ENCODE assay signal across 11 cellular contexts in the genomic region with DNA sequence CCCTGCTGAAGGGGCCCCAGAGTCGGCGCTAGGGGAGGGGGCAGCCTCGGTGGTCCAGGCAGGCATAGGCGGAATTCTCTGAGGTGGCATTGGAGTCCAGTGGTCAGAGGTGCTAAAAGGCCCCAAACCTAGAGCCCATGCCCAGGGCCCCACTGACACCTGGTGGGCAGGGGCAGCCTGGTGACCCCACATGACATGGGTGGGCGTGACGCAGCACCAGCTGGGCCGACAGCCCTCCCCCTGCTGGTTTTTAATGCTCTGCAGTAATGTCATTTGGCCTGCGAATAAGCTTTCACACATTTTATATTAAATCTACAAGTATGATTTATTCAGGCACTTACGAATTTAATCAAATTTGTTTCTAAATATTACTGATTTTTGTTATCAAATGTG. TPM values are rescaled to one million over a fixed set of nuclear protein-coding genes. Genes with fewer than 3 reads are reported as not detected.
A peak's percentile ranks its signal among the peaks of the same experiment; 100 is the strongest.
DNase-seq lines count a peak whose midpoint lies in the region; FAIRE-seq and TF ChIP-seq lines count a peak whose summit lies in the region.
"Had no signal": no experiment of that assay in that cellular context is flagged by ENCODE, and none has a peak within 500 bp of the region (broad histone marks: within the 10 kb centered on the region; RNA-seq: fewer than 3 reads in every experiment).

No MANE protein-coding gene starts in this region.

- no peaks in the 10 kb centered on the region for H3K27me3 ChIP-seq in stomach

- TF ChIP-seq CTCF in C4-2B (conservative IDR thresholded peaks at IDR 0.05): no peak
- no peak for TF ChIP-seq CTCF in nephron (IDR thresholded peaks at IDR 0.05; ENCODE audit: unreplicated experiment in 3 of 3)
- no peak for TF ChIP-seq CTCF in stomach (IDR thresholded peaks at IDR 0.05)
- no peak for TF ChIP-seq CTCF in kidney (IDR thresholded peaks at IDR 0.05; ENCODE audit: borderline replicate concordance, extremely low read depth, insufficient read depth)

- peaks cover 24% of the 10 kb centered on the region for H3K36me3 Mint-ChIP-seq in activated T-helper 2 cell treated with anti-CD3 and anti-CD28 coated beads, Interferon-gamma antibody, Interleukin-2, Interleukin-4, amounts not matched to agents 10 μg/mL and 5 μg/mL and 100 μg/mL, durations not matched to agents 14 hours and 24 hours and 36 hours (ENCODE audit: low read depth)
- peaks cover 1% of the 10 kb centered on the region for H3K36me3 Mint-ChIP-seq in nephron (ENCODE audit: low read depth)

- FAIRE-seq in kidney (lab: Jason Lieb, UNC): no peak

- H3K4me3 Mint-ChIP-seq in activated T-helper 2 cell treated with anti-CD3 and anti-CD28 coated beads, Interferon-gamma antibody, Interleukin-2, Interleukin-4, amounts not matched to agents 10 μg/mL and 5 μg/mL and 100 μg/mL, durations not matched to agents 14 hours and 24 hours and 36 hours (ENCODE audit: low read depth): peak overlapping the region; percentile 89
- H3K4me3 Mint-ChIP-seq in nephron: peak overlapping the region; percentile 96 to 97 (median 96)

- H3K4me1 ChIP-seq in stomach (peaks cover 23 to 54% (median 34%) of the 10 kb centered on the region in 4 donors), kidney (ENCODE audit: control insufficient read depth in 1 of 2, insufficient read depth in 1 of 2, low read depth in 1 of 2, low read length in 2 of 2) (peaks cover 3 to 10% of the 10 kb centered on the region in 2 donors)

- H3K9me3 ChIP-seq in stomach (no peaks in the 10 kb centered on the region), kidney (ENCODE audit: control insufficient read depth in 1 of 2, low read length in 2 of 2) (no peaks in the 10 kb centered on the region)
- H3K9me3 ChIP-seq: thoracic aorta had no signal

- no peaks in the 10 kb centered on the region for H3K27me3 Mint-ChIP-seq in activated T-helper 2 cell treated with anti-CD3 and anti-CD28 coated beads, Interferon-gamma antibody, Interleukin-2, Interleukin-4, amounts not matched to agents 10 μg/mL and 5 μg/mL and 100 μg/mL, durations not matched to agents 14 hours and 24 hours and 36 hours (ENCODE audit: low read depth)
- no peaks in the 10 kb centered on the region for H3K27me3 Mint-ChIP-seq in nephron (ENCODE audit: low read depth)

- peaks cover 22% of the 10 kb centered on the region for H3K4me1 Mint-ChIP-seq in activated T-helper 2 cell treated with anti-CD3 and anti-CD28 coated beads, Interferon-gamma antibody, Interleukin-2, Interleukin-4, amounts not matched to agents 10 μg/mL and 5 μg/mL and 100 μg/mL, durations not matched to agents 14 hours and 24 hours and 36 hours (ENCODE audit: low read depth)
- H3K4me1 Mint-ChIP-seq in nephron: peaks cover 22% of the 10 kb centered on the region

- 81 to 92% (median 88%) methylated on average over 9 of the region's 9 CpGs for WGBS in stomach, 5 donors

- H3K9me3 Mint-ChIP-seq in activated T-helper 2 cell treated with anti-CD3 and anti-CD28 coated beads, Interferon-gamma antibody, Interleukin-2, Interleukin-4, amounts not matched to agents 10 μg/mL and 5 μg/mL and 100 μg/mL, durations not matched to agents 14 hours and 24 hours and 36 hours: no peaks in the 10 kb centered on the region
- no peaks in the 10 kb centered on the region for H3K9me3 Mint-ChIP-seq in nephron

- H3K36me3 ChIP-seq in stomach: peaks cover 0 to 11% (median 0%) of the 10 kb centered on the region in 4 donors
- no peaks in the 10 kb centered on the region for H3K36me3 ChIP-seq in kidney (ENCODE audit: control insufficient read depth in 1 of 2, insufficient read depth in 2 of 2, low read length in 2 of 2)

- intact Hi-C loops in activated T-helper 2 cell treated with anti-CD3 and anti-CD28 coated beads, Interferon-gamma antibody, Interleukin-2, Interleukin-4, amounts not matched to agents 10 μg/mL and 5 μg/mL and 100 μg/mL, durations not matched to agents 14 hours and 24 hours and 36 hours (cut with micrococcal nuclease): no loop called here
- intact Hi-C loops in stomach (cut with DNase I; ENCODE audit: low total_unique reads) (no loop called here), kidney (cut with DNase I) (no loop called here)

- no peak overlapping the region for H3K9ac ChIP-seq in kidney (ENCODE audit: low read length in 2 of 2)

- peak; percentile 38 for DNase-seq in D341Med (ENCODE audit: low spot score)
- no peak for DNase-seq in activated T-helper 2 cell treated with anti-CD3 and anti-CD28 coated beads, Interferon-gamma antibody, Interleukin-2, Interleukin-4, amounts not matched to agents 10 μg/mL and 5 μg/mL and 100 μg/mL, durations not matched to agents 14 hours and 24 hours and 36 hours (ENCODE audit: low spot score)
- no peak for DNase-seq in stomach
- DNase-seq in kidney: no peak
- no peak for DNase-seq in NCI-H345 (lab: John Stamatoyannopoulos, UW)
- DNase-seq: effector CD4-positive, alpha-beta T cell; foreskin melanocyte; islet precursor cell had no signal

- no peak for TF ChIP-seq EP300 in stomach (IDR thresholded peaks at IDR 0.05)

- TF ChIP-seq POLR2A in stomach (IDR thresholded peaks at IDR 0.05): no peak

- H3K27ac Mint-ChIP-seq in activated T-helper 2 cell treated with anti-CD3 and anti-CD28 coated beads, Interferon-gamma antibody, Interleukin-2, Interleukin-4, amounts not matched to agents 10 μg/mL and 5 μg/mL and 100 μg/mL, durations not matched to agents 14 hours and 24 hours and 36 hours: no peak overlapping the region
- no peak overlapping the region for H3K27ac Mint-ChIP-seq in nephron

- peak overlapping the region; percentile 98; the same call in 1 of the 2 replicates for H3K27ac ChIP-seq in C4-2B
- H3K27ac ChIP-seq in stomach: no peak overlapping the region
- no peak overlapping the region for H3K27ac ChIP-seq in kidney (ENCODE audit: low read depth in 2 of 2, low read length in 2 of 2)

- H3K4me3 ChIP-seq in stomach (no peak overlapping the region), kidney (ENCODE audit: low read length in 2 of 2) (no peak overlapping the region)

RNA-seq across cellular contexts. Expression of gene RNPS1, which starts 2.1 kb away (rescaled TPM):
- total RNA-seq in activated T-helper 2 cell treated with anti-CD3 and anti-CD28 coated beads, Interferon-gamma antibody, Interleukin-2, Interleukin-4, amounts not matched to agents 10 μg/mL and 5 μg/mL and 100 μg/mL, durations not matched to agents 14 hours and 24 hours and 36 hours: 369 TPM in 2 replicates
- 100 to 1,000 TPM in 4 of 5 donors, 10 to 100 TPM in 1; 72.7 to 162 (median 116) TPM for total RNA-seq in stomach
- polyA plus RNA-seq in stomach: 100 to 1,000 TPM in 1 of 3 donors, 10 to 100 TPM in 2; 80.9 to 127 (median 99.2) TPM
- 134 TPM for total RNA-seq in kidney
- 102 TPM for polyA plus RNA-seq in kidney (ENCODE audit: insufficient read depth, low read depth, low replicate concordance)

RNA-seq across cellular contexts. Expression of gene ECI1, which starts 18.7 kb away (rescaled TPM):
- total RNA-seq in activated T-helper 2 cell treated with anti-CD3 and anti-CD28 coated beads, Interferon-gamma antibody, Interleukin-2, Interleukin-4, amounts not matched to agents 10 μg/mL and 5 μg/mL and 100 μg/mL, durations not matched to agents 14 hours and 24 hours and 36 hours: 40.4 and 45.1 TPM in 2 replicates
- total RNA-seq in stomach: 100 to 1,000 TPM in 3 of 5 donors, 10 to 100 TPM in 2; 20.4 to 234 (median 113) TPM
- 100 to 1,000 TPM in 2 of 3 donors, 10 to 100 TPM in 1; 84.3 to 109 (median 106) TPM for polyA plus RNA-seq in stomach
- 98.1 TPM for total RNA-seq in kidney
- polyA plus RNA-seq in kidney (ENCODE audit: insufficient read depth, low read depth, low replicate concordance): 233 TPM

RNA-seq across cellular contexts. Expression of gene DNASE1L2, which starts 33.8 kb away (rescaled TPM):
- total RNA-seq in activated T-helper 2 cell treated with anti-CD3 and anti-CD28 coated beads, Interferon-gamma antibody, Interleukin-2, Interleukin-4, amounts not matched to agents 10 μg/mL and 5 μg/mL and 100 μg/mL, durations not matched to agents 14 hours and 24 hours and 36 hours: 1.7 and 2.2 TPM in 2 replicates
- not detected for total RNA-seq in stomach
- under 1 TPM in 2 of 3 donors, not detected in 1; 0.68 to 0.90 TPM for polyA plus RNA-seq in stomach
- 0.88 TPM for total RNA-seq in kidney
- 0.88 TPM for polyA plus RNA-seq in kidney (ENCODE audit: insufficient read depth, low read depth, low replicate concordance)

RNA-seq across cellular contexts. Expression of gene E4F1, which starts 46.7 kb away (rescaled TPM):
- 29.3 and 30.0 TPM in 2 replicates for total RNA-seq in activated T-helper 2 cell treated with anti-CD3 and anti-CD28 coated beads, Interferon-gamma antibody, Interleukin-2, Interleukin-4, amounts not matched to agents 10 μg/mL and 5 μg/mL and 100 μg/mL, durations not matched to agents 14 hours and 24 hours and 36 hours
- total RNA-seq in stomach (100 to 1,000 TPM in 1 of 5 donors, 10 to 100 TPM in 4; 12.7 to 114 (median 64.5) TPM), kidney (26.0 TPM)
- polyA plus RNA-seq in stomach (10 to 100 TPM; 21.4 to 25.2 (median 23.8) TPM), kidney (ENCODE audit: insufficient read depth, low read depth, low replicate concordance) (13.6 TPM)

RNA-seq across cellular contexts. Expression of gene PGP, which starts 55.4 kb away (rescaled TPM):
- total RNA-seq in activated T-helper 2 cell treated with anti-CD3 and anti-CD28 coated beads, Interferon-gamma antibody, Interleukin-2, Interleukin-4, amounts not matched to agents 10 μg/mL and 5 μg/mL and 100 μg/mL, durations not matched to agents 14 hours and 24 hours and 36 hours: 36.1 and 37.7 TPM in 2 replicates
- 10 to 100 TPM in 4 of 5 donors, 1 to 10 TPM in 1; 9.4 to 90.4 (median 15.9) TPM for total RNA-seq in stomach
- polyA plus RNA-seq in stomach: 10 to 100 TPM in 2 of 3 donors, 1 to 10 TPM in 1; 9.3 to 11.0 (median 10.0) TPM
- total RNA-seq in kidney: 13.5 TPM
- 21.2 TPM for polyA plus RNA-seq in kidney (ENCODE audit: insufficient read depth, low read depth, low replicate concordance)
